23 cellular contexts compared by ENCODE assay signal in the genomic region with DNA sequence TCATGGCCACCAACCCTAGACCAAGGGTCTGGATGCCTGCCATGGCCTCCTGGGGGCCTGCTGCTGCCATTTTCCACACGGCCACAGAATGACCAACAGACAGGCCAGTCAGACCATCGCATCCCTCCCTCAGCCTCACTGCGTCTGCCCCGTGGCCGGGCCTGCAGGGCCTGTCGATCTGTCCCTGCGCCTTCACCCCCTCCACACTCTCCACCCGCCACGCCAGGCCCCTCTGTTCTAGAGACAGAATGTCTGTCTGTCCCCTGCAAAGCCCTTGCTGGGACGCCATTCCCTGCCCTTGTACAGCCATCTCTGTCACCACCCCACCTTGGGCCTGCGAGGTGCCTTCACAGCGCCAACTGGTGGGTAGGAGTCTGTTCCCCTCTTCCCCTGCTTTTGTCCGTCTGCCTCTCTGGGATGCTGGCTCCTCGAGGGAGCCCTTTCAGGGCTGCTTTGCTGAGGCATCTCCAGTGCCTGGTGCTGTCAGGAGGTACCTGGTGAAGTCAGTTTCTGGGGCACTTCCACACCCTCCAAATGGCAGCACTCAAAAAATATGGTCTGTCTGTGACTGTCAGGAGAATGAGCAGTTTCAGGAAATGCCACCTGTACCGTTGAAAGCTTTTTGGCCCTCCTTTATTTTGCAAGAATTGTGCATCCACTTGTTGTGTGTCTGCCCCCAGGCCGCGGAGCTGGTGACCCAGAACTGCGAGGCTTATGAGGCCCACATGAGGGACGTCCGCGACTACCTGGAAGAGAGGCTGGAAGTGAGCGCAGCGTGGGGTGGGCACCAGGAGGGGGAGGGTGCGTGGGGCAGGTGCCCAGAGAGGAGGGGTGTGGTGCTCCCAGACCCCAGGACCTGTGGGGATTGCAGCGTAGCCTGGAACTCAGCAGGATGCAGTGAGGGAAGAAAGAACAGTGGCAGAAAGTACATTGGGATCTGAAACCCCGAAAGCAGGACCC. TPM values are rescaled to one million over a fixed set of nuclear protein-coding genes. Genes with fewer than 3 reads are reported as not detected.
DNase-seq lines count a peak whose midpoint lies in the region; ATAC-seq, FAIRE-seq and TF ChIP-seq lines count a peak whose summit lies in the region.
"Had no signal": no experiment of that assay in that cellular context is flagged by ENCODE, and none has a peak within 500 bp of the region (broad histone marks: within the 10 kb centered on the region; RNA-seq: fewer than 3 reads in every experiment).

No MANE protein-coding gene starts in this region.

- no peak overlapping the region for H4K8ac ChIP-seq in H9 (replicated peaks; ENCODE audit: insufficient read length, low read depth, low read length)

- H3K9ac ChIP-seq in H9 (ENCODE audit: extremely low read depth, insufficient read length, low read length) (no peak overlapping the region), K562 (ENCODE audit: insufficient read depth in 1 of 2, low read depth in 2 of 2, low read length in 2 of 2) (no peak overlapping the region; a peak in 1 of 4 replicates)

- H3K4me3 Mint-ChIP-seq in activated naive CD4-positive, alpha-beta T cell treated with anti-CD3 and anti-CD28 coated beads, Interleukin-2, amount 10 ng/mL, durations not matched to agents 7 days and 5 days: no peak overlapping the region
- no peak overlapping the region for H3K4me3 Mint-ChIP-seq in H9
- no peak overlapping the region for H3K4me3 Mint-ChIP-seq in stimulated activated effector memory CD8-positive, alpha-beta T cell treated with anti-CD3 and anti-CD28 coated beads, Interleukin-12 subunit alpha, Interleukin-12 subunit beta, amount 100 ng/mL, for 72 hours
- H3K4me3 Mint-ChIP-seq in CD4-positive, alpha-beta memory T cell: peak overlapping the region in 1 of 8 donors; percentile 56
- H3K4me3 Mint-ChIP-seq: stimulated activated naive CD8-positive, alpha-beta T cell treated with anti-CD3 and anti-CD28 coated beads, Interleukin-15, Interleukin-2, amounts not matched to agents 100 ng/mL and 50 ng/mL, for 24 hours had no signal

- no peak overlapping the region for H3T11ph ChIP-seq in H9 (ENCODE audit: low read length)

- peaks cover 17% of the 10 kb centered on the region; the same call in 2 of the 3 replicates for H3K36me3 ChIP-seq in K562 (ENCODE audit: control insufficient read depth, insufficient read depth, low read length)
- H3K36me3 ChIP-seq in BE2C: peaks cover 24% of the 10 kb centered on the region
- H3K36me3 ChIP-seq in CD4-positive, alpha-beta memory T cell (ENCODE audit: insufficient read depth, low read length): no peaks in the 10 kb centered on the region
- H3K36me3 ChIP-seq: breast epithelium, upper lobe of right lung, WERI-Rb-1 had no signal

- H3K56ac ChIP-seq in H9 (ENCODE audit: insufficient read length, low read depth, low read length): no peak overlapping the region

- DNase-seq in activated naive CD4-positive, alpha-beta T cell treated with anti-CD3 and anti-CD28 coated beads, Interleukin-2, amount 10 ng/mL, durations not matched to agents 7 days and 5 days: no peak
- DNase-seq in activated naive CD4-positive, alpha-beta T cell (lab: John Stamatoyannopoulos, UW): no peak
- DNase-seq in H9 (no peak), K562 (ENCODE audit: extremely low read depth in 1 of 4, low spot score in 3 of 4) (no peak), BE2C (no peak), urothelium cell line (ENCODE audit: low spot score) (no peak)
- peak in 1 of 2 donors; percentile 45 for DNase-seq in stimulated activated effector memory CD8-positive, alpha-beta T cell treated with anti-CD3 and anti-CD28 coated beads, Interleukin-12 subunit alpha, Interleukin-12 subunit beta, amount 100 ng/mL, for 72 hours (ENCODE audit: low spot score in 2 of 2)
- DNase-seq in CD4-positive, alpha-beta memory T cell: no peak
- DNase-seq: KBM-7; NCI-H187 treated with DMSO at 0.1 percent for 48 hours; NK-92 treated with Interleukin-12 subunit alpha and Interleukin-12 subunit beta, amount 100 ng/mL, for 24 hours; right cardiac atrium; upper lobe of right lung; WERI-Rb-1 had no signal

- TF ChIP-seq POLR2A in K562 (conservative IDR thresholded peaks at IDR 0.05): no peak

- FAIRE-seq in K562 (lab: Jason Lieb, UNC) (no peak), urothelium cell line (lab: Jason Lieb, UNC) (no peak)

- WGBS in H9 (ENCODE audit: extremely low coverage, insufficient read length, low lambda C conversion rate): no CpG with 5 or more reads among the region's 26 CpGs
- 85% methylated on average over 13 of the region's 26 CpGs for WGBS in K562 (ENCODE audit: insufficient coverage, low coverage, missing lambda C conversion rate)

- no peak overlapping the region for H2BK12ac ChIP-seq in H9 (ENCODE audit: insufficient read length, low read depth, low read length)

- H3K4me2 ChIP-seq in H9 (ENCODE audit: insufficient read depth, insufficient read length, low read length) (no peak overlapping the region), K562 (ENCODE audit: insufficient read depth, low read length) (no peak overlapping the region)

- H4K20me1 ChIP-seq in H9 (ENCODE audit: control insufficient read depth, insufficient read depth, insufficient read length) (no peaks in the 10 kb centered on the region), K562 (replicated peaks; ENCODE audit: control insufficient read depth, insufficient read depth, low read length) (no peaks in the 10 kb centered on the region)

- H3K4me1 Mint-ChIP-seq in activated naive CD4-positive, alpha-beta T cell treated with anti-CD3 and anti-CD28 coated beads, Interleukin-2, amount 10 ng/mL, durations not matched to agents 7 days and 5 days: no peaks in the 10 kb centered on the region
- H3K4me1 Mint-ChIP-seq in H9: peaks cover 23 to 36% of the 10 kb centered on the region in 2 experiments
- no peaks in the 10 kb centered on the region for H3K4me1 Mint-ChIP-seq in stimulated activated effector memory CD8-positive, alpha-beta T cell treated with anti-CD3 and anti-CD28 coated beads, Interleukin-12 subunit alpha, Interleukin-12 subunit beta, amount 100 ng/mL, for 72 hours
- H3K4me1 Mint-ChIP-seq in CD4-positive, alpha-beta memory T cell: peaks cover 0 to 2% (median 0%) of the 10 kb centered on the region in 4 donors

- no peak overlapping the region for H3K18ac ChIP-seq in H9 (ENCODE audit: insufficient read length, low read depth, low read length)

- no peak overlapping the region for H2AK5ac ChIP-seq in H9 (ENCODE audit: insufficient read length, low read length)

- no peak overlapping the region for H3K4ac ChIP-seq in H9 (ENCODE audit: low read depth, low read length)

- TF ChIP-seq CTCF in H9 (conservative IDR thresholded peaks at IDR 0.05) (no peak), K562 (IDR thresholded peaks at IDR 0.05 in 2 of 3, conservative IDR thresholded peaks at IDR 0.05 in 1 of 3; ENCODE audit: insufficient read depth in 2 of 3, low read depth in 1 of 3, low read length in 3 of 3) (no peak), BE2C (IDR thresholded peaks at IDR 0.05; ENCODE audit: low read depth, low read length) (no peak)

- ATAC-seq in K562: no peak
- ATAC-seq in stimulated activated effector memory CD8-positive, alpha-beta T cell treated with anti-CD3 and anti-CD28 coated beads, Interleukin-12 subunit alpha, Interleukin-12 subunit beta, amount 100 ng/mL, for 72 hours: no peak
- ATAC-seq: gastroesophageal sphincter, HCT116, left lung, right cardiac atrium, upper lobe of right lung had no signal

- H2AFZ ChIP-seq in H9 (ENCODE audit: low read length): no peak overlapping the region
- no peak overlapping the region for H2AFZ ChIP-seq in K562 (ENCODE audit: low read depth, low read length)

- no peaks in the 10 kb centered on the region for H3K27me3 Mint-ChIP-seq in activated naive CD4-positive, alpha-beta T cell treated with anti-CD3 and anti-CD28 coated beads, Interleukin-2, amount 10 ng/mL, durations not matched to agents 7 days and 5 days
- peaks cover 2% of the 10 kb centered on the region for H3K27me3 Mint-ChIP-seq in H9 (ENCODE audit: low read depth)
- H3K27me3 Mint-ChIP-seq in CD4-positive, alpha-beta memory T cell: no peaks in the 10 kb centered on the region
- H3K27me3 Mint-ChIP-seq: stimulated activated naive CD8-positive, alpha-beta T cell treated with anti-CD3 and anti-CD28 coated beads, Interleukin-15, Interleukin-2, amounts not matched to agents 100 ng/mL and 50 ng/mL, for 24 hours had no signal

- no peak overlapping the region for H2BK5ac ChIP-seq in H9 (ENCODE audit: insufficient read length, low read length)

- H3K4me3 ChIP-seq in K562 (no peak overlapping the region), BE2C (ENCODE audit: low read depth, low read length) (no peak overlapping the region)
- no peak overlapping the region for H3K4me3 ChIP-seq in CD4-positive, alpha-beta memory T cell (ENCODE audit: low read length in 2 of 2)
- H3K4me3 ChIP-seq: breast epithelium, dorsolateral prefrontal cortex, gastroesophageal sphincter, left lung, upper lobe of right lung had no signal

- H3K27ac ChIP-seq in H9 (ENCODE audit: insufficient read length, low read depth, low read length): no peak overlapping the region
- H3K27ac ChIP-seq in K562 (ENCODE audit: extremely low read depth, low read depth, low read length): no peak overlapping the region
- H3K27ac ChIP-seq in CD4-positive, alpha-beta memory T cell (ENCODE audit: low read depth, low read length): no peak overlapping the region
- H3K27ac ChIP-seq: breast epithelium, dorsolateral prefrontal cortex, epithelial cell of prostate, gastroesophageal sphincter, left lung, RWPE1, upper lobe of right lung, WERI-Rb-1 had no signal

- peaks cover 6% of the 10 kb centered on the region for H3K36me3 Mint-ChIP-seq in activated naive CD4-positive, alpha-beta T cell treated with anti-CD3 and anti-CD28 coated beads, Interleukin-2, amount 10 ng/mL, durations not matched to agents 7 days and 5 days
- H3K36me3 Mint-ChIP-seq in H9 (ENCODE audit: insufficient read depth in 1 of 3, low read depth in 3 of 3): peaks cover 10 to 49% (median 21%) of the 10 kb centered on the region in 3 experiments; a peak in 6 of 7 replicates
- H3K36me3 Mint-ChIP-seq in stimulated activated effector memory CD8-positive, alpha-beta T cell treated with anti-CD3 and anti-CD28 coated beads, Interleukin-12 subunit alpha, Interleukin-12 subunit beta, amount 100 ng/mL, for 72 hours: peaks cover 27% of the 10 kb centered on the region
- peaks cover 5 to 15% of the 10 kb centered on the region in 2 donors for H3K36me3 Mint-ChIP-seq in CD4-positive, alpha-beta memory T cell

- H2BK120ac ChIP-seq in H9 (ENCODE audit: low read depth, low read length, poor library complexity, severe bottlenecking): no peak overlapping the region

- intact Hi-C loops in K562 (cut with micrococcal nuclease): no loop called here
- intact Hi-C loops in CD4-positive, alpha-beta memory T cell (cut with micrococcal nuclease): no loop called here

- no peak overlapping the region for H4K5ac ChIP-seq in H9 (ENCODE audit: insufficient read length, low read depth, low read length)

- H2BK20ac ChIP-seq in H9 (ENCODE audit: low read depth, low read length, poor library complexity, severe bottlenecking): no peak overlapping the region

- H2BK15ac ChIP-seq in H9 (ENCODE audit: low read depth, low read length): no peak overlapping the region

- peaks cover 3% of the 10 kb centered on the region; the same call in 1 of the 2 replicates for H3K4me1 ChIP-seq in H9 (ENCODE audit: insufficient read depth, low read length)
- H3K4me1 ChIP-seq in K562 (replicated peaks in 1 of 2; ENCODE audit: control insufficient read depth in 2 of 2, insufficient read depth in 2 of 2, low read length in 2 of 2): peaks cover 0 to 8% of the 10 kb centered on the region in 2 experiments; a peak in 3 of 5 replicates
- no peaks in the 10 kb centered on the region for H3K4me1 ChIP-seq in BE2C
- no peaks in the 10 kb centered on the region for H3K4me1 ChIP-seq in CD4-positive, alpha-beta memory T cell (ENCODE audit: insufficient read depth, low read length)
- H3K4me1 ChIP-seq: breast epithelium, gastroesophageal sphincter, left lung, upper lobe of right lung had no signal

- H3K9me1 ChIP-seq in K562 (ENCODE audit: control insufficient read depth, insufficient read depth, low read length): peaks cover 3% of the 10 kb centered on the region

- no peak overlapping the region for H4K91ac ChIP-seq in H9 (ENCODE audit: insufficient read length, low read depth, low read length)

- no peaks in the 10 kb centered on the region for H3K27me3 ChIP-seq in H9 (ENCODE audit: insufficient read depth, low read length)
- H3K27me3 ChIP-seq in K562 (ENCODE audit: control insufficient read depth in 2 of 2, insufficient read depth in 2 of 2, low read length in 2 of 2): no peaks in the 10 kb centered on the region
- H3K27me3 ChIP-seq in BE2C: no peaks in the 10 kb centered on the region
- no peaks in the 10 kb centered on the region for H3K27me3 ChIP-seq in CD4-positive, alpha-beta memory T cell (ENCODE audit: insufficient read depth, low read length)
- H3K27me3 ChIP-seq: breast epithelium, dorsolateral prefrontal cortex, gastroesophageal sphincter, left lung, upper lobe of right lung had no signal

- no peaks in the 10 kb centered on the region for H3K9me3 Mint-ChIP-seq in activated naive CD4-positive, alpha-beta T cell treated with anti-CD3 and anti-CD28 coated beads, Interleukin-2, amount 10 ng/mL, durations not matched to agents 7 days and 5 days
- H3K9me3 Mint-ChIP-seq in H9: no peaks in the 10 kb centered on the region
- no peaks in the 10 kb centered on the region for H3K9me3 Mint-ChIP-seq in stimulated activated effector memory CD8-positive, alpha-beta T cell treated with anti-CD3 and anti-CD28 coated beads, Interleukin-12 subunit alpha, Interleukin-12 subunit beta, amount 100 ng/mL, for 72 hours
- no peaks in the 10 kb centered on the region for H3K9me3 Mint-ChIP-seq in CD4-positive, alpha-beta memory T cell
- H3K9me3 Mint-ChIP-seq: stimulated activated naive CD8-positive, alpha-beta T cell treated with anti-CD3 and anti-CD28 coated beads, Interleukin-15, Interleukin-2, amounts not matched to agents 100 ng/mL and 50 ng/mL, for 24 hours had no signal

- H3K14ac ChIP-seq in H9 (ENCODE audit: insufficient read depth, low read length): no peak overlapping the region

- no peak overlapping the region for H3K23ac ChIP-seq in H9 (ENCODE audit: insufficient read length, low read depth, low read length)

- CTCF ChIA-PET in activated naive CD4-positive, alpha-beta T cell treated with anti-CD3 and anti-CD28 coated beads, Interleukin-2, amount 10 ng/mL, durations not matched to agents 7 days and 5 days (lab: Charles Lee): no interaction called here
- CTCF ChIA-PET in K562 (lab: Yijun Ruan, JAX; ENCODE audit: low intra/inter-chr PET ratio): no interaction called here
- CTCF ChIA-PET in CD4-positive, alpha-beta memory T cell (lab: Charles Lee; ENCODE audit: partially characterized antibody): no interaction called here

- H3K79me2 ChIP-seq in H9 (ENCODE audit: insufficient read depth, low read length) (no peaks in the 10 kb centered on the region), K562 (ENCODE audit: control insufficient read depth, insufficient read depth, low read length) (no peaks in the 10 kb centered on the region)

- H3K79me1 ChIP-seq in H9 (ENCODE audit: insufficient read depth, low read depth, low read length, poor library complexity, severe bottlenecking): no peaks in the 10 kb centered on the region

- peak overlapping the region; percentile 13 for H3K27ac Mint-ChIP-seq in activated naive CD4-positive, alpha-beta T cell treated with anti-CD3 and anti-CD28 coated beads, Interleukin-2, amount 10 ng/mL, durations not matched to agents 7 days and 5 days
- peak overlapping the region in 2 of 3 experiments; percentile 63 to 75; a peak in 6 of 7 replicates for H3K27ac Mint-ChIP-seq in H9
- H3K27ac Mint-ChIP-seq in stimulated activated effector memory CD8-positive, alpha-beta T cell treated with anti-CD3 and anti-CD28 coated beads, Interleukin-12 subunit alpha, Interleukin-12 subunit beta, amount 100 ng/mL, for 72 hours: peak overlapping the region; percentile 72
- no peak overlapping the region for H3K27ac Mint-ChIP-seq in CD4-positive, alpha-beta memory T cell
- H3K27ac Mint-ChIP-seq: stimulated activated naive CD8-positive, alpha-beta T cell treated with anti-CD3 and anti-CD28 coated beads, Interleukin-15, Interleukin-2, amounts not matched to agents 100 ng/mL and 50 ng/mL, for 24 hours had no signal

- BruUV-seq in K562 (replicated peaks; lab: Mats Ljungman, UMichigan): no TSS peak

- no peaks in the 10 kb centered on the region for H3K23me2 ChIP-seq in H9 (ENCODE audit: insufficient read length, low read depth, low read length, poor library complexity, severe bottlenecking)

- no peak for TF ChIP-seq EP300 in K562 (IDR thresholded peaks at IDR 0.05; ENCODE audit: low read length)

- TF ChIP-seq RAD21 in K562 (CRISPR knock-in tag; conservative IDR thresholded peaks at IDR 0.05 in 1 of 2, IDR thresholded peaks at IDR 0.05 in 1 of 2): no peak

- POLR2A ChIA-PET in K562 (lab: Yijun Ruan, JAX): interaction anchor here (0.5 kb wide), 1 partner anchor 190 kb away, joined by 3 read pairs; no protein-coding TSS in a partner anchor
- POLR2A ChIA-PET in CD4-positive, alpha-beta memory T cell (lab: Charles Lee; ENCODE audit: partially characterized antibody): no interaction called here

- H3K9me3 ChIP-seq in H9 (ENCODE audit: control insufficient read depth, low read depth, low read length) (no peaks in the 10 kb centered on the region), K562 (replicated peaks; ENCODE audit: control insufficient read depth, insufficient read depth, low read depth, low read length) (no peaks in the 10 kb centered on the region), BE2C (no peaks in the 10 kb centered on the region)
- H3K9me3 ChIP-seq in CD4-positive, alpha-beta memory T cell (ENCODE audit: control insufficient read depth in 1 of 2, low read length in 2 of 2): no peaks in the 10 kb centered on the region
- H3K9me3 ChIP-seq: breast epithelium, gastroesophageal sphincter, left lung, upper lobe of right lung had no signal

- in situ Hi-C loops in K562 (cut with MboI): no loop called here

RNA-seq across cellular contexts. Expression of a gene that starts 6.7 kb away (rescaled TPM):
- total RNA-seq in H9 (2021) (0.17 and 0.37 TPM in 2 replicates), K562 (2014; rRNA removed) (0.04 and 0.09 TPM in 2 replicates), K562 (2014; rRNA removed; fragmentation: Illumina TruSeq; extraction: Trizol) (not detected in 2 replicates), K562 (2015; rRNA removed; fragmentation: Illumina TruSeq; extraction: Trizol) (0.04 TPM in 2 replicates), K562 (2021) (0.04 and 0.09 TPM in 2 replicates)
- total RNA-seq in K562 (2011; cell fraction: chromatin; rRNA removed; ENCODE audit: low replicate concordance): 0.30 TPM in 1 of 2 replicates, not detected in the other
- total RNA-seq in K562 (2011; cell fraction: nucleolus; rRNA removed): 0.26 and 0.33 TPM in 2 replicates
- 0.07 TPM in 1 of 2 replicates, not detected in the other for total RNA-seq in K562 (2011; cell fraction: nucleoplasm; rRNA removed)
- polyA plus RNA-seq in K562 (2011; rRNA removed) (0.04 and 0.07 TPM in 2 replicates), K562 (2014; fragmentation: Illumina TruSeq; extraction: Trizol) (0.03 and 0.08 TPM in 2 replicates), K562 (2014; fragmentation: Nextera tagmentation; extraction: Ambion mirVana) (not detected), K562 (2014; rRNA removed) (0.05 TPM in 1 of 2 replicates, not detected in the other)
- polyA plus RNA-seq in K562 (2011; cell fraction: cytosol; rRNA removed): 0.13 and 0.30 TPM in 2 replicates
- polyA plus RNA-seq in K562 (2011; cell fraction: nucleus; rRNA removed): 0.28 and 0.55 TPM in 2 replicates
- polyA plus RNA-seq in K562 (2012): 0.06 and 0.10 TPM in 2 replicates
- not detected in 2 replicates for polyA minus RNA-seq in K562 (2011; rRNA and poly(A)+ RNA removed)
- polyA minus RNA-seq in K562 (2011; cell fraction: cytosol; rRNA and poly(A)+ RNA removed): not detected in 2 replicates
- polyA minus RNA-seq in K562 (2011; cell fraction: nucleus; rRNA and poly(A)+ RNA removed): 0.44 and 0.94 TPM in 2 replicates
- polyA plus RNA-seq in BE2C (2012; ENCODE audit: insufficient read depth, insufficient read length, low read depth): 0.65 TPM
- under 1 TPM; 0.28 to 0.41 TPM for total RNA-seq in CD4-positive, alpha-beta memory T cell
- polyA plus RNA-seq in CD4-positive, alpha-beta memory T cell: not detected

RNA-seq across cellular contexts. Expression of a gene that starts 32.7 kb away (rescaled TPM):
- 53.4 and 55.3 TPM in 2 replicates for total RNA-seq in H9 (2021)
- total RNA-seq in K562 (2011; cell fraction: chromatin; rRNA removed; ENCODE audit: low replicate concordance): 81.0 and 87.4 TPM in 2 replicates
- total RNA-seq in K562 (2011; cell fraction: nucleolus; rRNA removed): 56.5 and 64.7 TPM in 2 replicates
- 82.6 and 125 TPM in 2 replicates for total RNA-seq in K562 (2011; cell fraction: nucleoplasm; rRNA removed)
- 22.3 and 32.0 TPM in 2 replicates for total RNA-seq in K562 (2014; rRNA removed)
- 18.7 and 21.1 TPM in 2 replicates for total RNA-seq in K562 (2014; rRNA removed; fragmentation: Illumina TruSeq; extraction: Trizol)
- total RNA-seq in K562 (2015; rRNA removed; fragmentation: Illumina TruSeq; extraction: Trizol): 18.6 TPM in 2 replicates
- 32.2 and 38.2 TPM in 2 replicates for total RNA-seq in K562 (2021)
- polyA plus RNA-seq in K562 (2011; rRNA removed): 15.6 and 17.1 TPM in 2 replicates
- polyA plus RNA-seq in K562 (2011; cell fraction: cytosol; rRNA removed): 14.7 and 24.8 TPM in 2 replicates
- polyA plus RNA-seq in K562 (2011; cell fraction: nucleus; rRNA removed): 41.4 and 66.7 TPM in 2 replicates
- polyA plus RNA-seq in K562 (2012): 22.6 and 23.3 TPM in 2 replicates
- polyA plus RNA-seq in K562 (2014; fragmentation: Illumina TruSeq; extraction: Trizol): 20.8 and 26.7 TPM in 2 replicates
- polyA plus RNA-seq in K562 (2014; fragmentation: Nextera tagmentation; extraction: Ambion mirVana): 1 to 10 TPM; 2.6 to 4.1 TPM
- polyA plus RNA-seq in K562 (2014; rRNA removed): 23.9 and 27.4 TPM in 2 replicates
- 15.6 and 16.8 TPM in 2 replicates for polyA minus RNA-seq in K562 (2011; rRNA and poly(A)+ RNA removed)
- polyA minus RNA-seq in K562 (2011; cell fraction: cytosol; rRNA and poly(A)+ RNA removed): 15.5 and 16.5 TPM in 2 replicates
- polyA minus RNA-seq in K562 (2011; cell fraction: nucleus; rRNA and poly(A)+ RNA removed): 26.5 and 33.8 TPM in 2 replicates
- polyA plus RNA-seq in BE2C (2012; ENCODE audit: insufficient read depth, insufficient read length, low read depth): 63.6 TPM
- total RNA-seq in CD4-positive, alpha-beta memory T cell: 10 to 100 TPM; 35.9 to 37.9 TPM
- 10 to 100 TPM; 17.7 to 18.9 TPM for polyA plus RNA-seq in CD4-positive, alpha-beta memory T cell

RNA-seq across cellular contexts. Expression of a gene that starts 45.0 kb away (rescaled TPM):
- total RNA-seq in H9 (2021) (not detected in 2 replicates), K562 (2014; rRNA removed) (not detected in 2 replicates), K562 (2014; rRNA removed; fragmentation: Illumina TruSeq; extraction: Trizol) (not detected in 2 replicates), K562 (2015; rRNA removed; fragmentation: Illumina TruSeq; extraction: Trizol) (not detected in 2 replicates), K562 (2021) (0.04 TPM in 1 of 2 replicates, not detected in the other)
- 0.21 TPM in 1 of 2 replicates, not detected in the other for total RNA-seq in K562 (2011; cell fraction: chromatin; rRNA removed; ENCODE audit: low replicate concordance)
- total RNA-seq in K562 (2011; cell fraction: nucleolus; rRNA removed): 0.53 and 0.67 TPM in 2 replicates
- total RNA-seq in K562 (2011; cell fraction: nucleoplasm; rRNA removed): 0.07 TPM in 1 of 2 replicates, not detected in the other
- polyA plus RNA-seq in K562 (2011; rRNA removed) (0.03 TPM in 1 of 2 replicates, not detected in the other), K562 (2014; fragmentation: Illumina TruSeq; extraction: Trizol) (not detected in 2 replicates), K562 (2014; fragmentation: Nextera tagmentation; extraction: Ambion mirVana) (not detected), K562 (2014; rRNA removed) (not detected in 2 replicates)
- 0.09 TPM in 1 of 2 replicates, not detected in the other for polyA plus RNA-seq in K562 (2011; cell fraction: cytosol; rRNA removed)
- 0.07 and 0.09 TPM in 2 replicates for polyA plus RNA-seq in K562 (2011; cell fraction: nucleus; rRNA removed)
- polyA plus RNA-seq in K562 (2012): 0.03 and 0.06 TPM in 2 replicates
- not detected in 2 replicates for polyA minus RNA-seq in K562 (2011; rRNA and poly(A)+ RNA removed)
- polyA minus RNA-seq in K562 (2011; cell fraction: cytosol; rRNA and poly(A)+ RNA removed): not detected in 2 replicates
- polyA minus RNA-seq in K562 (2011; cell fraction: nucleus; rRNA and poly(A)+ RNA removed): 0.11 and 0.13 TPM in 2 replicates
- 1.8 TPM for polyA plus RNA-seq in BE2C (2012; ENCODE audit: insufficient read depth, insufficient read length, low read depth)
- not detected for total RNA-seq in CD4-positive, alpha-beta memory T cell
- not detected for polyA plus RNA-seq in CD4-positive, alpha-beta memory T cell
- total RNA-seq: activated CD8-positive, alpha-beta memory T cell treated with anti-CD3 and anti-CD28 coated beads for 36 hours had no signal

Comparison
In these comparisons a context has a peak if more than half of its experiments do, and no peak if none do; other contexts are left out.
1. H3K27ac Mint-ChIP-seq: peak in activated naive CD4-positive, alpha-beta T cell treated with anti-CD3 and anti-CD28 coated beads, Interleukin-2, amount 10 ng/mL, durations not matched to agents 7 days and 5 days (single experiment), H9 (2 of 3) and stimulated activated effector memory CD8-positive, alpha-beta T cell treated with anti-CD3 and anti-CD28 coated beads, Interleukin-12 subunit alpha, Interleukin-12 subunit beta, amount 100 ng/mL, for 72 hours (single experiment); none in CD4-positive, alpha-beta memory T cell (0 of 7).